8 cellular contexts compared by ENCODE assay signal in genomic region chr7:151782598-151783448, GRCh38.
A peak's percentile ranks its signal among the peaks of the same experiment; 100 is the strongest.
DNase-seq lines count a peak whose midpoint lies in the region; ATAC-seq, FAIRE-seq and TF ChIP-seq lines count a peak whose summit lies in the region.

No MANE protein-coding gene starts in this region.

- POLR2A ChIA-PET in K562 (lab: Yijun Ruan, JAX) = interaction anchor here (0.6 kb wide), 4 partner anchors 9 to 720 kb away, joined by 3 read pairs; no protein-coding TSS in a partner anchor

- FAIRE-seq in K562 (lab: Jason Lieb, UNC) = peak; percentile 74

- DNase-seq in DND-41 (no peak), UCSD-AML1 (lab: John Stamatoyannopoulos, UW; ENCODE audit: unreplicated experiment) (peak; percentile 68), K562 (ENCODE audit: extremely low read depth in 1 of 4, low spot score in 3 of 4) (peak; percentile 81 to 96 (median 92))
- peak; percentile 68 for DNase-seq in stimulated activated CD4-positive, alpha-beta T cell treated with anti-CD3 and anti-CD28 coated beads, Interleukin-12 subunit alpha, Interleukin-12 subunit beta, amount 100 ng/mL, for 4 hours
- DNase-seq in NK-92 treated with Interleukin-12 subunit alpha and Interleukin-12 subunit beta, amount 100 ng/mL, for 24 hours (lab: John Stamatoyannopoulos, UW) = no peak

- H3K27me3 ChIP-seq in DND-41 (ENCODE audit: insufficient read depth, low read length, poor library complexity) = peaks cover 5% of the 10 kb centered on the region
- H3K27me3 ChIP-seq in K562 (ENCODE audit: control insufficient read depth in 2 of 2, insufficient read depth in 2 of 2, low read length in 2 of 2) = peaks cover 55 to 78% of the 10 kb centered on the region in 2 experiments

- H4K20me1 ChIP-seq in DND-41 (ENCODE audit: insufficient read depth, low read length) (0 out of 2 replicates have a peak, but pooled peaks cover 4% of the 10 kb centered on the region), K562 (replicated peaks; ENCODE audit: control insufficient read depth, insufficient read depth, low read length) (peaks cover 7% of the 10 kb centered on the region; the same call in 1 of the 2 replicates)

- no peaks in the 10 kb centered on the region for H3K36me3 ChIP-seq in DND-41 (ENCODE audit: insufficient read depth, low read length)
- H3K36me3 ChIP-seq in K562 (ENCODE audit: control insufficient read depth, insufficient read depth, low read length) = no peaks in the 10 kb centered on the region

- TF ChIP-seq POLR2A in K562 (conservative IDR thresholded peaks at IDR 0.05) = no peak

- H2AFZ ChIP-seq in DND-41 (ENCODE audit: low read depth, low read length) (no peak overlapping the region), K562 (ENCODE audit: low read depth, low read length) (peak overlapping the region; percentile 54)

- intact Hi-C loops in K562 (cut with micrococcal nuclease) = loop anchor here (2.0 to 5.0 kb wide), 3 partner anchors 150 to 249 kb away; no protein-coding TSS in a partner anchor

- no peak for TF ChIP-seq EP300 in Ishikawa (IDR thresholded peaks at IDR 0.05; ENCODE audit: borderline replicate concordance)
- no peak for TF ChIP-seq EP300 in K562 (IDR thresholded peaks at IDR 0.05; ENCODE audit: low read length)

- in situ Hi-C loops in K562 (cut with MboI) = no loop called here

- ATAC-seq in DND-41 (ENCODE audit: insufficient read depth, low read depth) = no peak
- peak; percentile 85 for ATAC-seq in GM21723 (IDR thresholded peaks at IDR 0.05; ENCODE audit: unreplicated experiment)
- ATAC-seq in K562 = peak; percentile 99

- no peak overlapping the region for H3K4me2 ChIP-seq in DND-41 (ENCODE audit: insufficient read depth, low read length)
- peak overlapping the region; percentile 25; the same call in 1 of the 2 replicates for H3K4me2 ChIP-seq in K562 (ENCODE audit: insufficient read depth, low read length)

- BruUV-seq in K562 (replicated peaks; lab: Mats Ljungman, UMichigan) = no TSS peak

- no peak overlapping the region for H3K9ac ChIP-seq in DND-41 (ENCODE audit: low read depth, low read length)
- peak overlapping the region in 1 of 2 experiments; percentile 1; a peak in 1 of 4 replicates for H3K9ac ChIP-seq in K562 (ENCODE audit: insufficient read depth in 1 of 2, low read depth in 2 of 2, low read length in 2 of 2)

- CTCF ChIA-PET in K562 (lab: Yijun Ruan, JAX; ENCODE audit: low intra/inter-chr PET ratio) = interaction anchor here (0.6 to 0.9 kb wide), 4 partner anchors 243 to 291 kb away, joined by 3 to 5 read pairs (median 3); partner anchors contain the start of gene GALNT11

- H3K4me3 ChIP-seq in DND-41 (ENCODE audit: low read depth in 1 of 2, low read length in 2 of 2) (no peak overlapping the region), K562 (no peak overlapping the region), iPS-18c (ENCODE audit: insufficient read depth, low read depth, low read length) (peak overlapping the region; percentile 24; the same call in 1 of the 2 replicates)

- H3K9me1 ChIP-seq in K562 (ENCODE audit: control insufficient read depth, insufficient read depth, low read length) = no peaks in the 10 kb centered on the region

- H3K9me3 ChIP-seq in DND-41 (ENCODE audit: insufficient read depth, low read length, severe bottlenecking) (peaks cover 3% of the 10 kb centered on the region), K562 (replicated peaks; ENCODE audit: control insufficient read depth, insufficient read depth, low read depth, low read length) (no peaks in the 10 kb centered on the region), iPS-18c (ENCODE audit: control insufficient read depth, insufficient read depth, low read length) (peaks cover 6% of the 10 kb centered on the region)

- WGBS in K562 (ENCODE audit: insufficient coverage, low coverage, missing lambda C conversion rate) = 3% methylated on average over 55 of the region's 55 CpGs

- no peak overlapping the region for H3K27ac ChIP-seq in DND-41 (ENCODE audit: low read length)
- no peak overlapping the region for H3K27ac ChIP-seq in K562 (ENCODE audit: extremely low read depth, low read depth, low read length)

- TF ChIP-seq CTCF in DND-41 (IDR thresholded peaks at IDR 0.05; ENCODE audit: borderline replicate concordance, extremely low read depth, low read length, poor library complexity, severe bottlenecking) = peak; percentile 45
- TF ChIP-seq CTCF in K562 (IDR thresholded peaks at IDR 0.05 in 2 of 3, conservative IDR thresholded peaks at IDR 0.05 in 1 of 3; ENCODE audit: insufficient read depth in 2 of 3, low read depth in 1 of 3, low read length in 3 of 3) = peak; percentile 98 to 99 (median 99)

- H3K4me1 ChIP-seq in DND-41 (ENCODE audit: insufficient read depth, low read length) (no peaks in the 10 kb centered on the region), K562 (replicated peaks in 1 of 2; ENCODE audit: control insufficient read depth in 2 of 2, insufficient read depth in 2 of 2, low read length in 2 of 2) (peaks cover 0 to 8% of the 10 kb centered on the region in 2 experiments; a peak in 2 of 5 replicates)

- H3K79me2 ChIP-seq in DND-41 (ENCODE audit: insufficient read depth, low read length) (no peaks in the 10 kb centered on the region), K562 (ENCODE audit: control insufficient read depth, insufficient read depth, low read length) (no peaks in the 10 kb centered on the region)

- TF ChIP-seq RAD21 in Ishikawa (IDR thresholded peaks at IDR 0.05; ENCODE audit: low read depth) = peak; percentile 56
- peak; percentile 77 to 83 for TF ChIP-seq RAD21 in K562 (CRISPR knock-in tag; conservative IDR thresholded peaks at IDR 0.05 in 1 of 2, IDR thresholded peaks at IDR 0.05 in 1 of 2)

TF ChIP-seq in Ishikawa, 13 proteins besides CTCF, POLR2A, EP300 and RAD21 (continues in another document):
- TF ChIP-seq ZBTB7A (IDR thresholded peaks at IDR 0.05; ENCODE audit: low read depth) (peak; percentile 88), REST (IDR thresholded peaks at IDR 0.05; ENCODE audit: low read depth) (no peak), NFIC (IDR thresholded peaks at IDR 0.05) (no peak)

TF ChIP-seq in K562, 482 proteins besides CTCF, POLR2A, EP300 and RAD21 (continues in another document):
- TF ChIP-seq L3MBTL2 (IDR thresholded peaks at IDR 0.05) (peak; percentile 62), NRF1 (conservative IDR thresholded peaks at IDR 0.05 in 1 of 2, IDR thresholded peaks at IDR 0.05 in 1 of 2) (peak; percentile 43 to 61; a peak in 2 of 4 replicates), THRB (CRISPR knock-in tag; conservative IDR thresholded peaks at IDR 0.05) (0 out of 2 replicates have a peak, but pooled peaks have one; percentile 13), PCBP1 (IDR thresholded peaks at IDR 0.05; ENCODE audit: low read depth, low read length, poor library complexity, severe bottlenecking) (peak; percentile 55), GATA2 (CRISPR knock-in tag; IDR thresholded peaks at IDR 0.05) (no peak), ZFX (CRISPR knock-in tag; IDR thresholded peaks at IDR 0.05) (peak; percentile 25; the same call in 1 of the 2 replicates), E2F8 (IDR thresholded peaks at IDR 0.05; ENCODE audit: low read depth, partially characterized antibody) (peak; percentile 42), CBX3 (IDR thresholded peaks at IDR 0.05; ENCODE audit: borderline replicate concordance in 1 of 2, low read length in 2 of 2) (peak in 1 of 2 experiments; percentile 59; a peak in 1 of 3 replicates), RBFOX2 (IDR thresholded peaks at IDR 0.05; ENCODE audit: low read depth, low read length) (0 out of 2 replicates have a peak, but pooled peaks have one; percentile 19), SMC3 (conservative IDR thresholded peaks at IDR 0.05; ENCODE audit: insufficient read depth, low read depth, low read length) (peak; percentile 84), ZKSCAN1 (IDR thresholded peaks at IDR 0.05; ENCODE audit: low read depth, low read length) (peak; percentile 58), USF1 (CRISPR knock-in tag; IDR thresholded peaks at IDR 0.05) (peak; percentile 8; the same call in 1 of the 2 replicates), TSC22D4 (tag; IDR thresholded peaks at IDR 0.05) (no peak), ETV6 (IDR thresholded peaks at IDR 0.05; ENCODE audit: borderline replicate concordance in 1 of 2, low read depth in 2 of 2, low read length in 1 of 2) (0 out of 4 replicates have a peak, but pooled peaks of 1 of the 2 experiments have one; percentile 12), ETV6 (CRISPR knock-in tag; IDR thresholded peaks at IDR 0.05; ENCODE audit: borderline replicate concordance) (no peak)

Comparison
In these comparisons a context has a peak if more than half of its experiments do, and no peak if none do; other contexts are left out.
1. DNase-seq: peak in UCSD-AML1 (single experiment), K562 (4 of 4) and stimulated activated CD4-positive, alpha-beta T cell treated with anti-CD3 and anti-CD28 coated beads, Interleukin-12 subunit alpha, Interleukin-12 subunit beta, amount 100 ng/mL, for 4 hours (single experiment); none in DND-41 (single experiment) and NK-92 treated with Interleukin-12 subunit alpha and Interleukin-12 subunit beta, amount 100 ng/mL, for 24 hours (single experiment).